In the genomic region with DNA sequence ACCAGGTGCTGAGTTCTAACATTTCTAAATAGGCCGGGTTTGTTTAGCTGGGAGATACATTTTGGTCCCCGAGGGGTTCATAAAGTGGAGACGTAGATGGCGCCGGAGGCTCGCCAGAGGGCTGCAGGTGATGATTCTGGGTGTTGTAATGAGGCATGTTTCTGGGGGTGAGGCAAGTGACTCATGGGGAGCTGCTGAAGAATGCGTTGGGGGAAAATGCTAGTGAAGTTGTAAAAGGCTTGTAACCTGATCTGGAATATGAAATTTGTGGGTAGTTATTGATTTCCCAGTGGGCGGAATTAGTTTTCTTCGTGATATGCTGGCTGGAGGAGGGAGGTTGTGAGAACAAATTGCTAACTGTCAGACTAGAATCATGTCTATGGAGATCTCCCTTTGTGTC, we compare ENCODE assay signal across 20 cellular contexts.
DNase-seq lines count a peak whose midpoint lies in the region; ATAC-seq and TF ChIP-seq lines count a peak whose summit lies in the region.
"Had no signal": no experiment of that assay in that cellular context is flagged by ENCODE, and none has a peak within 500 bp of the region (broad histone marks: within the 10 kb centered on the region; RNA-seq: fewer than 3 reads in every experiment).

No MANE protein-coding gene starts in this region.

- peaks cover 23% of the 10 kb centered on the region for H3K4me1 Mint-ChIP-seq in activated CD8-positive, alpha-beta T cell treated with anti-CD3 and anti-CD28 coated beads for 36 hours (ENCODE audit: low read depth)
- peaks cover 5% of the 10 kb centered on the region for H3K4me1 Mint-ChIP-seq in activated CD8-positive, alpha-beta T cell treated with anti-CD3 and anti-CD28 coated beads, Interleukin-2, amount 10 ng/mL, durations not matched to agents 7 days and 5 days (ENCODE audit: low read depth)
- H3K4me1 Mint-ChIP-seq: nephron had no signal

- intact Hi-C loops in activated CD8-positive, alpha-beta T cell treated with anti-CD3 and anti-CD28 coated beads for 36 hours (cut with micrococcal nuclease), result no loop called here

- no peak overlapping the region for H3K27ac Mint-ChIP-seq in activated CD8-positive, alpha-beta T cell treated with anti-CD3 and anti-CD28 coated beads for 36 hours
- no peak overlapping the region for H3K27ac Mint-ChIP-seq in activated CD8-positive, alpha-beta T cell treated with anti-CD3 and anti-CD28 coated beads, Interleukin-2, amount 10 ng/mL, durations not matched to agents 7 days and 5 days
- H3K27ac Mint-ChIP-seq: activated CD4-positive, alpha-beta memory T cell treated with anti-CD3 and anti-CD28 coated beads for 36 hours; dendritic cell treated with granulocyte-macrophage colony-stimulating factor and Interleukin-4, amounts not matched to agents 40 ng/mL and 50 ng/mL, for 4 days had no signal

- no peak for TF ChIP-seq POLR2A in NB4 (IDR thresholded peaks at IDR 0.05; ENCODE audit: extremely low read depth, insufficient read length)

- no peak for TF ChIP-seq CTCF in activated CD8-positive, alpha-beta T cell treated with anti-CD3 and anti-CD28 coated beads for 36 hours (IDR thresholded peaks at IDR 0.05)
- TF ChIP-seq CTCF in NB4 (IDR thresholded peaks at IDR 0.05; ENCODE audit: low read depth, low read length), result no peak
- peak; percentile 8 for TF ChIP-seq CTCF in retinal pigment epithelial cell (conservative IDR thresholded peaks at IDR 0.05; ENCODE audit: low read depth, low read length)

- no peak overlapping the region for H3K4me3 Mint-ChIP-seq in activated CD8-positive, alpha-beta T cell treated with anti-CD3 and anti-CD28 coated beads for 36 hours
- no peak overlapping the region for H3K4me3 Mint-ChIP-seq in activated CD8-positive, alpha-beta T cell treated with anti-CD3 and anti-CD28 coated beads, Interleukin-2, amount 10 ng/mL, durations not matched to agents 7 days and 5 days
- H3K4me3 Mint-ChIP-seq: activated CD4-positive, alpha-beta memory T cell treated with anti-CD3 and anti-CD28 coated beads for 36 hours; dendritic cell treated with granulocyte-macrophage colony-stimulating factor and Interleukin-4, amounts not matched to agents 40 ng/mL and 50 ng/mL, for 4 days; nephron had no signal

- H3K27me3 Mint-ChIP-seq in activated CD8-positive, alpha-beta T cell treated with anti-CD3 and anti-CD28 coated beads for 36 hours, result no peaks in the 10 kb centered on the region
- H3K27me3 Mint-ChIP-seq in activated CD8-positive, alpha-beta T cell treated with anti-CD3 and anti-CD28 coated beads, Interleukin-2, amount 10 ng/mL, durations not matched to agents 7 days and 5 days (ENCODE audit: low read depth), result no peaks in the 10 kb centered on the region
- H3K27me3 Mint-ChIP-seq: activated CD4-positive, alpha-beta memory T cell treated with anti-CD3 and anti-CD28 coated beads for 36 hours; dendritic cell treated with granulocyte-macrophage colony-stimulating factor and Interleukin-4, amounts not matched to agents 40 ng/mL and 50 ng/mL, for 4 days had no signal

- POLR2A ChIA-PET in activated CD8-positive, alpha-beta T cell treated with anti-CD3 and anti-CD28 coated beads for 36 hours (lab: Charles Lee), result interaction anchor here (0.5 to 1.3 kb wide), 3 partner anchors 9 to 382 kb away, joined by 3 to 5 read pairs (median 4); no protein-coding TSS in a partner anchor
- POLR2A ChIA-PET in activated CD8-positive, alpha-beta T cell treated with anti-CD3 and anti-CD28 coated beads, Interleukin-2, amount 10 ng/mL, durations not matched to agents 7 days and 5 days (lab: Charles Lee), result no interaction called here

- CTCF ChIA-PET in activated CD8-positive, alpha-beta T cell treated with anti-CD3 and anti-CD28 coated beads for 36 hours (lab: Charles Lee), result no interaction called here
- CTCF ChIA-PET in activated CD8-positive, alpha-beta T cell treated with anti-CD3 and anti-CD28 coated beads, Interleukin-2, amount 10 ng/mL, durations not matched to agents 7 days and 5 days (lab: Charles Lee), result no interaction called here

- peaks cover 49% of the 10 kb centered on the region for H3K36me3 Mint-ChIP-seq in activated CD8-positive, alpha-beta T cell treated with anti-CD3 and anti-CD28 coated beads for 36 hours (ENCODE audit: low read depth)
- peaks cover 52% of the 10 kb centered on the region for H3K36me3 Mint-ChIP-seq in activated CD8-positive, alpha-beta T cell treated with anti-CD3 and anti-CD28 coated beads, Interleukin-2, amount 10 ng/mL, durations not matched to agents 7 days and 5 days (ENCODE audit: low read depth)

- no peak overlapping the region for H3K27ac ChIP-seq in caudate nucleus (ENCODE audit: low read depth, low read length)
- H3K27ac ChIP-seq: C4-2B, uterus had no signal

- no peaks in the 10 kb centered on the region for H3K9me3 Mint-ChIP-seq in activated CD8-positive, alpha-beta T cell treated with anti-CD3 and anti-CD28 coated beads for 36 hours
- H3K9me3 Mint-ChIP-seq in activated CD8-positive, alpha-beta T cell treated with anti-CD3 and anti-CD28 coated beads, Interleukin-2, amount 10 ng/mL, durations not matched to agents 7 days and 5 days (ENCODE audit: insufficient read depth), result no peaks in the 10 kb centered on the region
- H3K9me3 Mint-ChIP-seq: activated CD4-positive, alpha-beta memory T cell treated with anti-CD3 and anti-CD28 coated beads for 36 hours; dendritic cell treated with granulocyte-macrophage colony-stimulating factor and Interleukin-4, amounts not matched to agents 40 ng/mL and 50 ng/mL, for 4 days; nephron had no signal

- no peak for ATAC-seq in activated CD8-positive, alpha-beta T cell treated with anti-CD3 and anti-CD28 coated beads for 36 hours
- ATAC-seq in activated CD8-positive, alpha-beta T cell treated with anti-CD3 and anti-CD28 coated beads, Interleukin-2, amount 10 ng/mL, durations not matched to agents 7 days and 5 days, result no peak
- ATAC-seq in GM21360 (IDR thresholded peaks at IDR 0.05; ENCODE audit: unreplicated experiment) (no peak), HG03432 (IDR thresholded peaks at IDR 0.05; ENCODE audit: unreplicated experiment) (no peak)
- ATAC-seq: Right ventricle myocardium inferior had no signal

- no peak overlapping the region for H3K4me3 ChIP-seq in NB4 (ENCODE audit: low read depth, low read length)
- H3K4me3 ChIP-seq in retinal pigment epithelial cell (ENCODE audit: low read length), result no peak overlapping the region
- H3K4me3 ChIP-seq: smooth muscle cell, uterus had no signal

- peak; percentile 9 for DNase-seq in activated CD8-positive, alpha-beta T cell treated with anti-CD3 and anti-CD28 coated beads for 36 hours
- DNase-seq in activated CD8-positive, alpha-beta T cell treated with anti-CD3 and anti-CD28 coated beads, Interleukin-2, amount 10 ng/mL, durations not matched to agents 7 days and 5 days, result no peak
- peak; percentile 85 for DNase-seq in NB4 (ENCODE audit: low read depth)
- DNase-seq in caudate nucleus (lab: John Stamatoyannopoulos, UW), result peak in 34 of 61 donors; percentile 1 to 84 (median 23)
- DNase-seq in retinal pigment epithelial cell (ENCODE audit: low read depth), result no peak
- no peak for DNase-seq in activated T-cell treated with anti-CD3 and anti-CD28 coated beads, Interleukin-2, amount 50 U/mL, for 1 hour
- DNase-seq: activated CD4-positive, alpha-beta memory T cell treated with anti-CD3 and anti-CD28 coated beads for 36 hours; foreskin melanocyte; MV-4-11; NCI-H2029; stimulated activated CD4-positive, alpha-beta T cell treated with anti-CD3 and anti-CD28 coated beads, Interleukin-4, amount 100 ng/mL, for 1 hour; substantia nigra; uterus had no signal

Comparison
In these comparisons a context has a peak if more than half of its experiments do, and no peak if none do; other contexts are left out.
1. DNase-seq: peak in activated CD8-positive, alpha-beta T cell treated with anti-CD3 and anti-CD28 coated beads for 36 hours (single experiment), NB4 (single experiment) and caudate nucleus (34 of 61); none in activated CD8-positive, alpha-beta T cell treated with anti-CD3 and anti-CD28 coated beads, Interleukin-2, amount 10 ng/mL, durations not matched to agents 7 days and 5 days (single experiment), retinal pigment epithelial cell (single experiment) and activated T-cell treated with anti-CD3 and anti-CD28 coated beads, Interleukin-2, amount 50 U/mL, for 1 hour (single experiment).